In genomic region chrX:14926471-14926870, GRCh38 we compare ENCODE assay signal across 18 cellular contexts.
"Had no signal": no experiment of that assay in that cellular context is flagged by ENCODE, and none has a peak within 500 bp of the region (broad histone marks: within the 10 kb centered on the region; RNA-seq: fewer than 3 reads in every experiment).

No MANE protein-coding gene starts in this region.

- H3K4me3 ChIP-seq: colonic mucosa, gastrocnemius medialis, ovary, right atrium auricular region, sigmoid colon, skin epidermis, stomach had no signal

- H3K9me3 ChIP-seq: colonic mucosa, gastrocnemius medialis, ovary, right atrium auricular region, sigmoid colon, stomach had no signal

- DNase-seq: colonic mucosa; effector CD4-positive, alpha-beta T cell; endodermal cell; gastrocnemius medialis; immature natural killer cell; left colon; natural killer cell; ovary; sigmoid colon; stimulated activated CD4-positive, alpha-beta T cell treated with anti-CD3 and anti-CD28 coated beads, Interleukin-12 subunit alpha, Interleukin-12 subunit beta, amount 100 ng/mL, for 4 hours; stimulated activated naive CD4-positive, alpha-beta T cell; stomach; substantia nigra; trophoblast cell had no signal

- H3K27me3 ChIP-seq: colonic mucosa, gastrocnemius medialis, ovary, right atrium auricular region, sigmoid colon, stomach had no signal

- ATAC-seq: gastrocnemius medialis, left colon, natural killer cell had no signal

- H3K4me1 ChIP-seq: colonic mucosa, gastrocnemius medialis, right atrium auricular region, sigmoid colon, stomach had no signal

- H3K36me3 ChIP-seq: colonic mucosa, gastrocnemius medialis, ovary, right atrium auricular region, sigmoid colon, stomach had no signal

- H3K27ac ChIP-seq: colonic mucosa, gastrocnemius medialis, ovary, right atrium auricular region, sigmoid colon, skin epidermis, stomach had no signal

- FAIRE-seq: keratinocyte, urothelium cell line had no signal
